In the genomic region with DNA sequence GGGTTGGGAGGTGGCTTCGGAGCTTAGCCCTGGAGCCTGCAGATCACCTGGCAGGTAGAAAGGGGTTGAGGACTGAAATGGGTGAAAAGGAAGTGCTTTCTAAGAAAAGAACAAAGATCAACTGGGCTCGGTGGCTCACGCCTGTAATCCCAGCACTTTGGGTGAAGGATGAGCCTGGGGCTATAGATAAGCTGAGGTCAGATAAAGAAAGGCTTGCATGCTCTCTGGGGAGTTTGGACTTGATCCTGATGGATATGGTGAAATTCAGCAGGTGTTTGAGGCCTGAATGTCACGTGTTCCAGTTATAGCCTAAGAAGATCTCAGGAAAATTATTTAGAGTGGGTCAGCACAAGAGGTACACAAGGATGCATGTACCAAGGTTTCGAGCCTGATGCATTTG, we compare ENCODE assay signal across 37 cellular contexts. TPM values are rescaled to one million over a fixed set of nuclear protein-coding genes. Genes with fewer than 3 reads are reported as not detected.
"Had no signal": no experiment of that assay in that cellular context is flagged by ENCODE, and none has a peak within 500 bp of the region (broad histone marks: within the 10 kb centered on the region; RNA-seq: fewer than 3 reads in every experiment).

No MANE protein-coding gene starts in this region.

- H3K27me3 ChIP-seq: colonic mucosa, MG63, Peyer's patch had no signal

- H3K4me3 ChIP-seq: colonic mucosa, MG63, Peyer's patch had no signal

- ATAC-seq: activated CD8-positive, alpha-beta T cell treated with anti-CD3 and anti-CD28 coated beads for 36 hours; activated T-cell treated with anti-CD3 and anti-CD28 coated beads, Interleukin-2, amount 50 U/mL, for 72 hours; activated T-helper 17 cell treated with anti-CD3 and anti-CD28 coated beads, Interleukin-2, amount 50 U/mL, for 72 hours; PC-3; Right ventricle myocardium inferior had no signal

- H3K9me3 Mint-ChIP-seq: activated CD4-positive, alpha-beta T cell treated with anti-CD3 and anti-CD28 coated beads, Interleukin-2, amount 10 ng/mL, durations not matched to agents 24 days and 14 days had no signal

- DNase-seq: activated CD4-positive, alpha-beta T cell treated with anti-CD3 and anti-CD28 coated beads, Interleukin-2, amount 10 ng/mL, durations not matched to agents 24 days and 14 days; activated CD4-positive, alpha-beta T cell treated with anti-CD3 and anti-CD28 coated beads, Interleukin-2, amount 50 U/mL, for 4 hours; activated CD8-positive, alpha-beta T cell treated with anti-CD3 and anti-CD28 coated beads for 36 hours; activated effector memory CD4-positive, alpha-beta T cell treated with anti-CD3 and anti-CD28 coated beads, Interleukin-2, amount 50 U/mL, for 16 hours; activated naive CD4-positive, alpha-beta T cell; activated naive CD4-positive, alpha-beta T cell treated with anti-CD3 and anti-CD28 coated beads, Interleukin-2, amount 50 U/mL, for 16 hours; activated naive CD8-positive, alpha-beta T cell treated with anti-CD3 and anti-CD28 coated beads for 36 hours; activated T-cell treated with anti-CD3 and anti-CD28 coated beads, Interleukin-2, amount 50 U/mL, for 1 hour; activated T-cell treated with anti-CD3 and anti-CD28 coated beads, Interleukin-2, amount 50 U/mL, for 72 hours; central memory CD4-positive, alpha-beta T cell; colonic mucosa; Kasumi-1; MG63; NCI-H1092 treated with DMSO at 0.1 percent for 48 hours; NCI-H1417; NCI-H1694; NCI-H1930; NCI-H2081 treated with DMSO at 0.1 percent for 48 hours; NCI-H226; NCI-H446 treated with DMSO at 0.1 percent for 48 hours; NCI-H524; NCI-H69; NK-92 treated with Interleukin-12 subunit alpha and Interleukin-12 subunit beta, amount 100 ng/mL, for 24 hours; PC-3; RPMI8226; SW 1271; T-helper 1 cell; T-helper 2 cell; T-helper 9 cell had no signal

- H3K4me1 Mint-ChIP-seq: activated CD4-positive, alpha-beta T cell treated with anti-CD3 and anti-CD28 coated beads, Interleukin-2, amount 10 ng/mL, durations not matched to agents 24 days and 14 days; activated naive CD8-positive, alpha-beta T cell treated with anti-CD3 and anti-CD28 coated beads for 36 hours; activated T-helper 17 cell treated with anti-CD3 and anti-CD28 coated beads, Interleukin-2, amount 50 U/mL, for 72 hours; brain had no signal

- H3K9me3 ChIP-seq: colonic mucosa, MG63, Peyer's patch had no signal

- H3K27ac ChIP-seq: colonic mucosa had no signal

- H3K27me3 Mint-ChIP-seq: activated CD4-positive, alpha-beta T cell treated with anti-CD3 and anti-CD28 coated beads, Interleukin-2, amount 10 ng/mL, durations not matched to agents 24 days and 14 days; activated CD8-positive, alpha-beta T cell treated with anti-CD3 and anti-CD28 coated beads for 36 hours; activated naive CD8-positive, alpha-beta T cell treated with anti-CD3 and anti-CD28 coated beads for 36 hours; brain had no signal

- H3K4me1 ChIP-seq: colonic mucosa had no signal

- H3K4me3 Mint-ChIP-seq: activated CD4-positive, alpha-beta T cell treated with anti-CD3 and anti-CD28 coated beads, Interleukin-2, amount 10 ng/mL, durations not matched to agents 24 days and 14 days; activated CD8-positive, alpha-beta T cell treated with anti-CD3 and anti-CD28 coated beads for 36 hours; activated naive CD8-positive, alpha-beta T cell treated with anti-CD3 and anti-CD28 coated beads for 36 hours; activated T-cell treated with anti-CD3 and anti-CD28 coated beads, Interleukin-2, amount 50 U/mL, for 72 hours; activated T-helper 17 cell treated with anti-CD3 and anti-CD28 coated beads, Interleukin-2, amount 50 U/mL, for 72 hours; brain had no signal

- H3K36me3 Mint-ChIP-seq: activated naive CD8-positive, alpha-beta T cell treated with anti-CD3 and anti-CD28 coated beads for 36 hours had no signal

- H3K36me3 ChIP-seq: colonic mucosa, MG63, Peyer's patch had no signal

- FAIRE-seq: astrocyte, bronchial epithelial cell had no signal

- H3K27ac Mint-ChIP-seq: activated CD4-positive, alpha-beta T cell treated with anti-CD3 and anti-CD28 coated beads, Interleukin-2, amount 10 ng/mL, durations not matched to agents 24 days and 14 days; activated CD8-positive, alpha-beta T cell treated with anti-CD3 and anti-CD28 coated beads for 36 hours; activated naive CD8-positive, alpha-beta T cell treated with anti-CD3 and anti-CD28 coated beads for 36 hours; activated T-cell treated with anti-CD3 and anti-CD28 coated beads, Interleukin-2, amount 50 U/mL, for 72 hours; activated T-helper 17 cell treated with anti-CD3 and anti-CD28 coated beads, Interleukin-2, amount 50 U/mL, for 72 hours; brain had no signal

RNA-seq across cellular contexts. Expression of a gene that starts 40.8 kb away (rescaled TPM):
- total RNA-seq: activated CD4-positive, alpha-beta T cell treated with anti-CD3 and anti-CD28 coated beads, Interleukin-2, amount 10 ng/mL, durations not matched to agents 24 days and 14 days; activated CD8-positive, alpha-beta memory T cell treated with anti-CD3 and anti-CD28 coated beads for 36 hours; activated CD8-positive, alpha-beta T cell treated with anti-CD3 and anti-CD28 coated beads for 36 hours; activated naive CD8-positive, alpha-beta T cell treated with anti-CD3 and anti-CD28 coated beads for 36 hours; activated T-cell treated with anti-CD3 and anti-CD28 coated beads, Interleukin-2, amount 50 U/mL, for 72 hours; activated T-helper 17 cell treated with anti-CD3 and anti-CD28 coated beads, Interleukin-2, amount 50 U/mL, for 72 hours; chondrocyte; PC-3 had no signal
